8 cellular contexts compared by ENCODE assay signal in the genomic region with DNA sequence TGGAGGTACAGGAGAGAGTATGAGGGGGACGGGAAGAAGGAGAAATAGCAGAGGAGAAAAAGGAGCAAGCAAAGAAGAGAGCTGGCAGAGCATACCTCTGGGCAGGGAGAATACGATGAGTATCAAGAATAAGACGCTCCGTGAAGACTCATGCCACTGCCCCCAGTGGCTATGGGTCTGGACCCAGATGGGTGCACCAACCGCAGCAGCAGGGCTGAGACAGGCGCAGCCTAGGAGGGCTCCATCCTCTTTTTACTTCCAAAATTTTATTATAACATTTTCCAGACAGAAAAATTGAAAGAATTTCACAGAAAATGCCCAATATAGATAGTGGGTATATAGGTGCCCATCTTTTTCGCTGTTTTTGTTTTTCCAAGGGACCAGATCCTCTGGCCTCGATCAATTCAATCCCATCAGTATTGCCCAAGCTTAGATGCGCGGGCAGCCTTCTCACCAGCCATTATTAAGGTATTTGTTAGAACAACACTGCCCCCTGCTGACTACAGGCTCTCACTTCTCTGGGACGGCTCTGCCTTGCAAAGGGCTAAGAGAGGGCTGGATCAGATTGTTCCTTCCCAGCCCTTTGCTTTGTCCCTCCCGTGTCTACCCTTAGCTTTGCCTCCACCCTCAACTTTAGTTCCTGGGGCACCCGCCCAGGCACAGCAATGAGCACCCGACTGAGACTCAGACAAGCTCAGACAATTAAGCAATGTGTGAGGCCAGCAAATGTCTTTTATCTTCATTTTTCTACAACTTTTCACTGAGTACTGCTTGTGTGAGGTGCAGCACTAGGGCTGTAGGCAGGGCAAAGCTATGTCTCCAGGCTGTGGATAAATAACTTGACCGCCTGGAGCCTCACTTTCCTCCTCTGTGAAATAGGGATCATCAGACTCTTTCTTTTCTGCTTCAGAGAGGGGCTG. TPM values are rescaled to one million over a fixed set of nuclear protein-coding genes. Genes with fewer than 3 reads are reported as not detected.
DNase-seq lines count a peak whose midpoint lies in the region; ATAC-seq and TF ChIP-seq lines count a peak whose summit lies in the region.

No MANE protein-coding gene starts in this region.

- H2AFZ ChIP-seq in DND-41 (ENCODE audit: low read depth, low read length) (no peak overlapping the region), osteoblast (ENCODE audit: low read length) (no peak overlapping the region)

- no peak overlapping the region for H3K9ac ChIP-seq in DND-41 (ENCODE audit: low read depth, low read length)

- H3K27ac Mint-ChIP-seq in activated T-helper 1 cell treated with anti-CD3 and anti-CD28 coated beads, Interleukin-12 subunit alpha, Interleukin-12 subunit beta, Interleukin-2, Interleukin-4 antibody, amounts not matched to agents 30 ng/mL and 10 ng/mL and 1 ng/mL, durations not matched to agents 14 hours and 24 hours and 36 hours = no peak overlapping the region

- H3K27ac ChIP-seq in DND-41 (ENCODE audit: low read length) (no peak overlapping the region), foreskin keratinocyte (peak overlapping the region; percentile 13), osteoblast (ENCODE audit: low read depth, low read length) (no peak overlapping the region), thoracic aorta (no peak overlapping the region)

- H3K36me3 Mint-ChIP-seq in activated T-helper 1 cell treated with anti-CD3 and anti-CD28 coated beads, Interleukin-12 subunit alpha, Interleukin-12 subunit beta, Interleukin-2, Interleukin-4 antibody, amounts not matched to agents 30 ng/mL and 10 ng/mL and 1 ng/mL, durations not matched to agents 14 hours and 24 hours and 36 hours (ENCODE audit: low read depth) = no peaks in the 10 kb centered on the region

- H3K4me3 Mint-ChIP-seq in activated T-helper 1 cell treated with anti-CD3 and anti-CD28 coated beads, Interleukin-12 subunit alpha, Interleukin-12 subunit beta, Interleukin-2, Interleukin-4 antibody, amounts not matched to agents 30 ng/mL and 10 ng/mL and 1 ng/mL, durations not matched to agents 14 hours and 24 hours and 36 hours = no peak overlapping the region

- H3K4me3 ChIP-seq in DND-41 (ENCODE audit: low read depth in 1 of 2, low read length in 2 of 2) = no peak overlapping the region
- H3K4me3 ChIP-seq in osteoblast (ENCODE audit: insufficient read depth, low read length) = no peak overlapping the region
- no peak overlapping the region for H3K4me3 ChIP-seq in thoracic aorta

- TF ChIP-seq CTCF in DND-41 (IDR thresholded peaks at IDR 0.05; ENCODE audit: borderline replicate concordance, extremely low read depth, low read length, poor library complexity, severe bottlenecking) (peak; percentile 87), foreskin keratinocyte (conservative IDR thresholded peaks at IDR 0.05) (peak; percentile 87), osteoblast (IDR thresholded peaks at IDR 0.05; ENCODE audit: extremely low read depth, low read depth, low read length) (peak; percentile 90), thoracic aorta (IDR thresholded peaks at IDR 0.05) (peak; percentile 46)

- no peaks in the 10 kb centered on the region for H3K36me3 ChIP-seq in DND-41 (ENCODE audit: insufficient read depth, low read length)
- no peaks in the 10 kb centered on the region for H3K36me3 ChIP-seq in osteoblast (ENCODE audit: insufficient read depth, low read length)
- H3K36me3 ChIP-seq in thoracic aorta = no peaks in the 10 kb centered on the region

- H4K20me1 ChIP-seq in DND-41 (ENCODE audit: insufficient read depth, low read length) (no peaks in the 10 kb centered on the region), osteoblast (ENCODE audit: insufficient read depth, low read length) (no peaks in the 10 kb centered on the region)

- H3K9me3 Mint-ChIP-seq in activated T-helper 1 cell treated with anti-CD3 and anti-CD28 coated beads, Interleukin-12 subunit alpha, Interleukin-12 subunit beta, Interleukin-2, Interleukin-4 antibody, amounts not matched to agents 30 ng/mL and 10 ng/mL and 1 ng/mL, durations not matched to agents 14 hours and 24 hours and 36 hours = no peaks in the 10 kb centered on the region

- DNase-seq in DND-41 (peak; percentile 74), LHCN-M2 (ENCODE audit: low read depth) (peak; percentile 81), RKO (ENCODE audit: low spot score) (peak; percentile 72), foreskin keratinocyte (peak; percentile 46 to 72), osteoblast (ENCODE audit: insufficient read length, low spot score, missing footprints) (no peak), thoracic aorta (ENCODE audit: low spot score) (peak; percentile 32)
- peak; percentile 66 for DNase-seq in activated T-helper 1 cell treated with anti-CD3 and anti-CD28 coated beads, Interleukin-12 subunit alpha, Interleukin-12 subunit beta, Interleukin-2, Interleukin-4 antibody, amounts not matched to agents 30 ng/mL and 10 ng/mL and 1 ng/mL, durations not matched to agents 14 hours and 24 hours and 36 hours (ENCODE audit: low spot score)

- H3K79me2 ChIP-seq in DND-41 (ENCODE audit: insufficient read depth, low read length) (no peaks in the 10 kb centered on the region), osteoblast (ENCODE audit: insufficient read depth, low read length) (no peaks in the 10 kb centered on the region)

- peaks cover 19% of the 10 kb centered on the region for H3K27me3 ChIP-seq in DND-41 (ENCODE audit: insufficient read depth, low read length, poor library complexity)
- no peaks in the 10 kb centered on the region for H3K27me3 ChIP-seq in foreskin keratinocyte
- peaks cover 14% of the 10 kb centered on the region for H3K27me3 ChIP-seq in osteoblast (ENCODE audit: insufficient read depth, low read length)
- no peaks in the 10 kb centered on the region for H3K27me3 ChIP-seq in thoracic aorta (replicated peaks; ENCODE audit: insufficient read depth)

- intact Hi-C loops in activated T-helper 1 cell treated with anti-CD3 and anti-CD28 coated beads, Interleukin-12 subunit alpha, Interleukin-12 subunit beta, Interleukin-2, Interleukin-4 antibody, amounts not matched to agents 30 ng/mL and 10 ng/mL and 1 ng/mL, durations not matched to agents 14 hours and 24 hours and 36 hours (cut with micrococcal nuclease) = loop anchor here (1.0 to 10.0 kb wide), 6 partner anchors 211 to 914 kb away; partner anchors contain the start of gene HHAT

- H3K4me2 ChIP-seq in DND-41 (ENCODE audit: insufficient read depth, low read length) (no peak overlapping the region), osteoblast (ENCODE audit: insufficient read depth, low read length) (no peak overlapping the region)

- H3K27me3 Mint-ChIP-seq in activated T-helper 1 cell treated with anti-CD3 and anti-CD28 coated beads, Interleukin-12 subunit alpha, Interleukin-12 subunit beta, Interleukin-2, Interleukin-4 antibody, amounts not matched to agents 30 ng/mL and 10 ng/mL and 1 ng/mL, durations not matched to agents 14 hours and 24 hours and 36 hours (ENCODE audit: insufficient read depth) = peaks cover 41% of the 10 kb centered on the region

- ATAC-seq in DND-41 (ENCODE audit: insufficient read depth, low read depth) (peak; percentile 93), GM21786 (IDR thresholded peaks at IDR 0.05; ENCODE audit: unreplicated experiment) (peak; percentile 79), foreskin keratinocyte (peak; percentile 61), thoracic aorta (ENCODE audit: insufficient number of reproducible peaks, low FRiP score, low read depth) (no peak)

- H3K4me1 ChIP-seq in DND-41 (ENCODE audit: insufficient read depth, low read length) (peaks cover 4% of the 10 kb centered on the region; the same call in 1 of the 2 replicates), foreskin keratinocyte (peaks cover 32% of the 10 kb centered on the region), osteoblast (ENCODE audit: insufficient read depth, low read length) (peaks cover 5% of the 10 kb centered on the region), thoracic aorta (ENCODE audit: control insufficient read depth in 1 of 2, low read depth in 2 of 2) (no peaks in the 10 kb centered on the region)

- H3K4me1 Mint-ChIP-seq in activated T-helper 1 cell treated with anti-CD3 and anti-CD28 coated beads, Interleukin-12 subunit alpha, Interleukin-12 subunit beta, Interleukin-2, Interleukin-4 antibody, amounts not matched to agents 30 ng/mL and 10 ng/mL and 1 ng/mL, durations not matched to agents 14 hours and 24 hours and 36 hours (ENCODE audit: low read depth) = peaks cover 27% of the 10 kb centered on the region

- H3K9me3 ChIP-seq in DND-41 (ENCODE audit: insufficient read depth, low read length, severe bottlenecking) (no peaks in the 10 kb centered on the region), osteoblast (ENCODE audit: low read depth, low read length) (no peaks in the 10 kb centered on the region), thoracic aorta (no peaks in the 10 kb centered on the region)

RNA-seq across cellular contexts. Expression of gene CAMK1G, which starts 17.5 kb away (rescaled TPM):
- total RNA-seq in LHCN-M2 (2014; rRNA removed) = not detected in 2 replicates
- polyA plus RNA-seq in LHCN-M2 (2012) = not detected
- total RNA-seq in activated T-helper 1 cell treated with anti-CD3 and anti-CD28 coated beads, Interleukin-12 subunit alpha, Interleukin-12 subunit beta, Interleukin-2, Interleukin-4 antibody, amounts not matched to agents 30 ng/mL and 10 ng/mL and 1 ng/mL, durations not matched to agents 14 hours and 24 hours and 36 hours = 0.07 and 0.62 TPM in 2 replicates
- total RNA-seq in foreskin keratinocyte = not detected in 2 replicates
- polyA plus RNA-seq in foreskin keratinocyte = not detected in 2 replicates
- total RNA-seq in osteoblast = under 0.01 and 0.72 TPM in 2 replicates
- not detected for total RNA-seq in thoracic aorta
